8 cellular contexts compared by ENCODE assay signal in the genomic region with DNA sequence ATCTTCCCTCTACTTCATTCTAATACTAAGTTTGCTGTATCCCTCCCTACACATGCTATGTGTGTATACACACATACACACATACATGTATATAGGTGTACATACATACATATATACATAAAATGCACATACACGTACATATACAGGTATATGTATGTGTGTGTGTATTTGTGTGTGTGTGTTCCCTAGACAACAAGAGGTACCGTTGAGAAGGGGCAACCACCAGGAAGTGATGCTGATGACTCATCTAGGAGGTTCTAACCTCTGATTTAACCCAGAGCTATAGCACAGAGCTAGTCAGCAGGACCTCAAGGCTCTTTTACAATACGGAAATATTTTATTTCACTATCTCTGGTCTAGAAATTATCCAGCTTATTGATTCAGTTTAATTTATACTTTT.
A peak's percentile ranks its signal among the peaks of the same experiment; 100 is the strongest.
DNase-seq lines count a peak whose midpoint lies in the region; ATAC-seq, FAIRE-seq and TF ChIP-seq lines count a peak whose summit lies in the region.

No MANE protein-coding gene starts in this region.

- H3K14ac ChIP-seq in neuronal stem cell (ENCODE audit: low read length), result no peak overlapping the region

- no peak for TF ChIP-seq CTCF in body of pancreas (IDR thresholded peaks at IDR 0.05)

- no peak overlapping the region for H3K4me3 ChIP-seq in body of pancreas
- no peak overlapping the region for H3K4me3 ChIP-seq in skeletal muscle satellite cell (ENCODE audit: low read length)
- no peak overlapping the region for H3K4me3 ChIP-seq in neuronal stem cell (ENCODE audit: low read length in 2 of 2)

- FAIRE-seq in RCC 7860 (lab: Jason Lieb, UNC), result peak; percentile 87

- no peak overlapping the region for H2BK15ac ChIP-seq in neuronal stem cell (ENCODE audit: low read length)

- H3K4ac ChIP-seq in neuronal stem cell (ENCODE audit: low read length), result no peak overlapping the region

- no peak overlapping the region for H3K23ac ChIP-seq in neuronal stem cell (ENCODE audit: low read depth, low read length, poor library complexity)

- H3K9ac ChIP-seq in skeletal muscle satellite cell (ENCODE audit: low read depth, low read length) (no peak overlapping the region), neuronal stem cell (ENCODE audit: low read depth, low read length, poor library complexity) (no peak overlapping the region)

- no peaks in the 10 kb centered on the region for H3K27me3 ChIP-seq in body of pancreas
- no peaks in the 10 kb centered on the region for H3K27me3 ChIP-seq in skeletal muscle satellite cell (ENCODE audit: control insufficient read depth, insufficient read depth, low read length)
- peaks cover 0 to 16% (median 0%) of the 10 kb centered on the region in 3 experiments for H3K27me3 ChIP-seq in neuronal stem cell (ENCODE audit: control insufficient read depth in 3 of 3, insufficient read depth in 3 of 3, low read depth in 1 of 3, low read length in 3 of 3)

- H3K4me2 ChIP-seq in skeletal muscle satellite cell (ENCODE audit: low read length) (peak overlapping the region; percentile 13), neuronal stem cell (ENCODE audit: insufficient read depth, low read length, poor library complexity, severe bottlenecking) (no peak overlapping the region)

- H3K9me3 ChIP-seq in body of pancreas, result no peaks in the 10 kb centered on the region
- no peaks in the 10 kb centered on the region for H3K9me3 ChIP-seq in skeletal muscle satellite cell (replicated peaks; ENCODE audit: low read length)
- H3K9me3 ChIP-seq in neuronal stem cell (replicated peaks in 1 of 2; ENCODE audit: control insufficient read depth in 2 of 2, insufficient read depth in 1 of 2, low read depth in 1 of 2, low read length in 2 of 2), result no peaks in the 10 kb centered on the region

- ATAC-seq in HG02973 (IDR thresholded peaks at IDR 0.05; ENCODE audit: unreplicated experiment), result peak; percentile 91
- peak; percentile 30 for ATAC-seq in body of pancreas

- H2AFZ ChIP-seq in neuronal stem cell (ENCODE audit: low read length), result no peak overlapping the region

- DNase-seq in stimulated activated CD4-positive, alpha-beta T cell treated with anti-CD3 and anti-CD28 coated beads, Interleukin-15, amount 100 ng/mL, for 48 hours (ENCODE audit: low read depth in 2 of 2), result peak; percentile 18
- DNase-seq in stimulated activated CD4-positive, alpha-beta T cell treated with anti-CD3 and anti-CD28 coated beads, Interleukin-12 subunit alpha, Interleukin-12 subunit beta, amount 100 ng/mL, for 4 hours, result no peak
- peak; percentile 97 for DNase-seq in RCC 7860 (ENCODE audit: low spot score)
- DNase-seq in body of pancreas, result peak in 1 of 4 donors; percentile 16
- no peak for DNase-seq in neuronal stem cell (ENCODE audit: low spot score)
- no peak for DNase-seq in NCI-H1436 (lab: John Stamatoyannopoulos, UW)

- H3K18ac ChIP-seq in neuronal stem cell (ENCODE audit: low read length), result no peak overlapping the region

- no peaks in the 10 kb centered on the region for H3K36me3 ChIP-seq in body of pancreas (replicated peaks in 1 of 2; ENCODE audit: insufficient read depth in 1 of 2, low read depth in 2 of 2)
- H3K36me3 ChIP-seq in skeletal muscle satellite cell (ENCODE audit: insufficient read depth, low read length), result no peaks in the 10 kb centered on the region
- no peaks in the 10 kb centered on the region for H3K36me3 ChIP-seq in neuronal stem cell (replicated peaks in 1 of 2; ENCODE audit: control insufficient read depth in 2 of 2, insufficient read depth in 2 of 2, low read length in 2 of 2)

- TF ChIP-seq POLR2A in body of pancreas (IDR thresholded peaks at IDR 0.05), result no peak

- no peak overlapping the region for H2BK5ac ChIP-seq in neuronal stem cell (ENCODE audit: low read length)

- H4K91ac ChIP-seq in neuronal stem cell (ENCODE audit: low read depth, low read length, poor library complexity), result no peak overlapping the region

- H3K27ac ChIP-seq in body of pancreas, result no peak overlapping the region
- H3K27ac ChIP-seq in neuronal stem cell (replicated peaks; ENCODE audit: low read length), result no peak overlapping the region

- H2BK120ac ChIP-seq in neuronal stem cell (ENCODE audit: low read depth, low read length), result no peak overlapping the region

- intact Hi-C loops in body of pancreas (cut with DNase I), result no loop called here

- H3K79me1 ChIP-seq in neuronal stem cell (ENCODE audit: low read depth, low read length), result no peaks in the 10 kb centered on the region

- H2AK5ac ChIP-seq in neuronal stem cell (ENCODE audit: low read depth, low read length), result no peak overlapping the region

- H3K4me1 ChIP-seq in body of pancreas (no peaks in the 10 kb centered on the region), skeletal muscle satellite cell (ENCODE audit: control insufficient read depth, insufficient read depth, low read length) (peaks cover 38% of the 10 kb centered on the region), neuronal stem cell (ENCODE audit: control insufficient read depth in 2 of 2, insufficient read depth in 1 of 2, low read depth in 1 of 2, low read length in 2 of 2) (peaks cover 0 to 3% of the 10 kb centered on the region in 2 donors)

- H4K8ac ChIP-seq in neuronal stem cell (ENCODE audit: low read depth, low read length), result no peak overlapping the region

- no peak overlapping the region for H2BK12ac ChIP-seq in neuronal stem cell (ENCODE audit: low read length)

- 35 to 56% methylated on average over 3 of the region's 3 CpGs for WGBS in body of pancreas, 2 donors
- no CpG with 5 or more reads among the region's 3 CpGs for WGBS in neuronal stem cell (ENCODE audit: extremely low coverage in 2 of 2, insufficient read length in 2 of 2, insufficient replicate concordance in 1 of 2), 2 donors

Comparison
In these comparisons a context has a peak if more than half of its experiments do, and no peak if none do; other contexts are left out.
1. DNase-seq: peak in stimulated activated CD4-positive, alpha-beta T cell treated with anti-CD3 and anti-CD28 coated beads, Interleukin-15, amount 100 ng/mL, for 48 hours (2 of 2) and RCC 7860 (single experiment); none in stimulated activated CD4-positive, alpha-beta T cell treated with anti-CD3 and anti-CD28 coated beads, Interleukin-12 subunit alpha, Interleukin-12 subunit beta, amount 100 ng/mL, for 4 hours (single experiment), neuronal stem cell (single experiment) and NCI-H1436 (single experiment).